Comparison of ENCODE assay signal across 11 cellular contexts in genomic region chr19:543912-544608, GRCh38. TPM values are rescaled to one million over a fixed set of nuclear protein-coding genes. Genes with fewer than 3 reads are reported as not detected.
DNase-seq lines count a peak whose midpoint lies in the region; ATAC-seq, FAIRE-seq and TF ChIP-seq lines count a peak whose summit lies in the region.
"Had no signal": no experiment of that assay in that cellular context is flagged by ENCODE, and none has a peak within 500 bp of the region (broad histone marks: within the 10 kb centered on the region; RNA-seq: fewer than 3 reads in every experiment).

TSS of gene GZMM (plus strand) at chr19:544053. CDS start at chr19:544072, 19 bp downstream.

- peaks cover 32% of the 10 kb centered on the region for H3K36me3 ChIP-seq in right atrium auricular region
- peaks cover 0 to 37% (median 26%) of the 10 kb centered on the region in 6 donors for H3K36me3 ChIP-seq in spleen
- H3K36me3 ChIP-seq in smooth muscle cell (ENCODE audit: low read depth) = no peaks in the 10 kb centered on the region

- no peak for TF ChIP-seq POLR2A in spleen (IDR thresholded peaks at IDR 0.05)

- no peak within 1 kb of the TSS for H3K4me2 ChIP-seq in smooth muscle cell

- ATAC-seq in Right ventricle myocardium inferior = peak; percentile 22
- ATAC-seq in HG03469 (IDR thresholded peaks at IDR 0.05; ENCODE audit: unreplicated experiment) = no peak

- intact Hi-C loops in Right ventricle myocardium inferior (cut with DNase I) = no loop called here
- intact Hi-C loops in spleen (cut with DNase I; ENCODE audit: low total_unique reads) = no loop called here

- peak within 1 kb of the TSS; percentile 87 for H3K4me3 Mint-ChIP-seq in activated naive CD4-positive, alpha-beta T cell treated with anti-CD3 and anti-CD28 coated beads, Interleukin-2, amount 50 U/mL, for 24 hours

- no peaks in the 10 kb centered on the region for H3K9me3 Mint-ChIP-seq in activated naive CD4-positive, alpha-beta T cell treated with anti-CD3 and anti-CD28 coated beads, Interleukin-2, amount 50 U/mL, for 24 hours

- DNase-seq in Right ventricle myocardium inferior (ENCODE audit: missing footprints) = peak; percentile 62
- no peak for DNase-seq in right atrium auricular region (ENCODE audit: low spot score)
- DNase-seq in spleen = peak; percentile 90
- DNase-seq in smooth muscle cell (lab: John Stamatoyannopoulos, UW; ENCODE audit: unreplicated experiment) = no peak
- no peak for DNase-seq in dedifferentiated amniotic fluid mesenchymal stem cell (ENCODE audit: extremely low spot score)
- DNase-seq in RCC 7860 (ENCODE audit: low spot score) = no peak
- DNase-seq: ACHN had no signal

- peaks cover 3% of the 10 kb centered on the region for H3K36me3 Mint-ChIP-seq in activated naive CD4-positive, alpha-beta T cell treated with anti-CD3 and anti-CD28 coated beads, Interleukin-2, amount 50 U/mL, for 24 hours

- no peaks in the 10 kb centered on the region for H3K27me3 Mint-ChIP-seq in activated naive CD4-positive, alpha-beta T cell treated with anti-CD3 and anti-CD28 coated beads, Interleukin-2, amount 50 U/mL, for 24 hours

- no peak within 1 kb of the TSS for H3K9ac ChIP-seq in smooth muscle cell (ENCODE audit: low read depth)

- H3K4me1 ChIP-seq in right atrium auricular region (no peaks in the 10 kb centered on the region), spleen (peaks cover 0 to 22% (median 8%) of the 10 kb centered on the region in 6 donors), smooth muscle cell (ENCODE audit: low read depth) (no peaks in the 10 kb centered on the region)

- FAIRE-seq in RCC 7860 (lab: Jason Lieb, UNC) = no peak

- no peaks in the 10 kb centered on the region for H3K9me3 ChIP-seq in right atrium auricular region
- H3K9me3 ChIP-seq in spleen = no peaks in the 10 kb centered on the region
- no peaks in the 10 kb centered on the region for H3K9me3 ChIP-seq in smooth muscle cell (replicated peaks; ENCODE audit: low read depth)

- no peak within 1 kb of the TSS for H2AFZ ChIP-seq in smooth muscle cell (ENCODE audit: low read depth)

- WGBS in spleen, 5 donors = 48 to 57% (median 54%) methylated on average over 21 to 31 of the region's 31 CpGs
- WGBS in smooth muscle cell (ENCODE audit: low lambda C conversion rate) = 92% methylated on average over 31 of the region's 31 CpGs

- TF ChIP-seq CTCF in right atrium auricular region (IDR thresholded peaks at IDR 0.05) (no peak), spleen (IDR thresholded peaks at IDR 0.05 in 8 of 11, conservative IDR thresholded peaks at IDR 0.05 in 3 of 11) (no peak), smooth muscle cell (IDR thresholded peaks at IDR 0.05; ENCODE audit: borderline replicate concordance, insufficient read depth, poor library complexity, severe bottlenecking) (no peak)

- H3K27ac Mint-ChIP-seq in activated naive CD4-positive, alpha-beta T cell treated with anti-CD3 and anti-CD28 coated beads, Interleukin-2, amount 50 U/mL, for 24 hours = peak within 1 kb of the TSS; percentile 70

- no peaks in the 10 kb centered on the region for H3K27me3 ChIP-seq in right atrium auricular region
- peaks cover 0 to 28% (median 0%) of the 10 kb centered on the region in 7 donors for H3K27me3 ChIP-seq in spleen (replicated peaks in 1 of 7)
- H3K27me3 ChIP-seq in smooth muscle cell (ENCODE audit: low read depth) = no peaks in the 10 kb centered on the region

- H3K4me3 ChIP-seq in right atrium auricular region (no peak within 1 kb of the TSS), spleen (peak within 1 kb of the TSS in 7 of 8 donors; percentile 14 to 63 (median 33)), smooth muscle cell (no peak within 1 kb of the TSS)

- H3F3A ChIP-seq in smooth muscle cell (ENCODE audit: low read depth) = no peaks in the 10 kb centered on the region

- no peaks in the 10 kb centered on the region for H3K79me2 ChIP-seq in smooth muscle cell (ENCODE audit: low read depth)

- H4K20me1 ChIP-seq in smooth muscle cell (ENCODE audit: low read depth) = peaks cover 18% of the 10 kb centered on the region

- peaks cover 29% of the 10 kb centered on the region for H3K4me1 Mint-ChIP-seq in activated naive CD4-positive, alpha-beta T cell treated with anti-CD3 and anti-CD28 coated beads, Interleukin-2, amount 50 U/mL, for 24 hours

- H3K27ac ChIP-seq in right atrium auricular region (no peak within 1 kb of the TSS), spleen (peak within 1 kb of the TSS; percentile 20 to 83 (median 50)), smooth muscle cell (ENCODE audit: low read depth) (no peak within 1 kb of the TSS)

RNA-seq across cellular contexts. Expression of gene GZMM, which starts in this region (rescaled TPM):
- not detected for total RNA-seq in Right ventricle myocardium inferior
- under 1 TPM in 1 of 2 donors, not detected in 1; 0.79 TPM for total RNA-seq in right atrium auricular region
- 10 to 100 TPM in 4 of 7 donors, 1 to 10 TPM in 3; 3.9 to 19.5 (median 13.5) TPM for total RNA-seq in spleen
- polyA plus RNA-seq in spleen = 10 to 100 TPM in 2 of 3 donors, 1 to 10 TPM in 1; 9.4 to 19.1 (median 16.3) TPM
- not detected in 2 replicates for total RNA-seq in smooth muscle cell
- 0.23 and 0.64 TPM in 2 replicates for polyA plus RNA-seq in smooth muscle cell
- total RNA-seq: kidney epithelial cell, LHCN-M2 had no signal

Comparison
In these comparisons a context has a peak if more than half of its experiments do, and no peak if none do; other contexts are left out.
1. Peak in DNase-seq and ATAC-seq in Right ventricle myocardium inferior; RNA of the gene not detected or under 1 TPM.
2. H3K27ac ChIP-seq: peak in spleen (8 of 8); none in right atrium auricular region (0 of 2) and smooth muscle cell (single experiment).
3. H3K4me3 ChIP-seq: peak in spleen (7 of 8); none in right atrium auricular region (0 of 2) and smooth muscle cell (single experiment).